Comparison of ENCODE assay signal across 1 cellular context in the genomic region with DNA sequence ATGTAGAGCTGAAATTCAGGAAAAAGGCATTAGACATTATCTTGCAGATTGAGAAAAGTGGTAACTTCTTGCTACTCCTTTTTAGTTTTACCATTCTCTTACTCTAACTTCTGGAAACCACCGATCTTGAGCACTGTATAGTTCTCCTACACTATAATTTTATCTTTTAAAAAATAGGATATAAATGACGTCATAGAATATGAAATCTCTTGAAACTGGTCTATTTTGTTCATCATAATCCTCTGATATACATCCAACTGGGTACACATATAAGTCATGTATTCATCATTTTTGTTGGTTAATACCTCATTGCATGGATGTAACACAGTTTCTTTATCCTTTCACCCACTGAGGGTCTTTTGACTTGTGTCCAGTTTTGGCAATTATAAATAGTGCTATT.
TF ChIP-seq lines count a peak whose summit lies in the region.

No MANE protein-coding gene starts in this region.

TF ChIP-seq in HepG2, 621 proteins besides CTCF, POLR2A, EP300 and RAD21 (continued from another document):
- TF ChIP-seq NCOA1 (CRISPR knock-in tag; IDR thresholded peaks at IDR 0.05) (no peak), NAIF1 (CRISPR knock-in tag; IDR thresholded peaks at IDR 0.05; ENCODE audit: borderline replicate concordance) (no peak), ERF (CRISPR knock-in tag; IDR thresholded peaks at IDR 0.05) (no peak), SSRP1 (CRISPR knock-in tag; IDR thresholded peaks at IDR 0.05) (no peak), CREB1 (IDR thresholded peaks at IDR 0.05) (peak; percentile 92), CREB1 (CRISPR knock-in tag; IDR thresholded peaks at IDR 0.05) (no peak), SOX5 (CRISPR knock-in tag; IDR thresholded peaks at IDR 0.05; ENCODE audit: borderline replicate concordance) (no peak), ZNF350 (CRISPR knock-in tag; IDR thresholded peaks at IDR 0.05; ENCODE audit: borderline replicate concordance, low read depth) (no peak)
- TF ChIP-seq, protein P1, sequence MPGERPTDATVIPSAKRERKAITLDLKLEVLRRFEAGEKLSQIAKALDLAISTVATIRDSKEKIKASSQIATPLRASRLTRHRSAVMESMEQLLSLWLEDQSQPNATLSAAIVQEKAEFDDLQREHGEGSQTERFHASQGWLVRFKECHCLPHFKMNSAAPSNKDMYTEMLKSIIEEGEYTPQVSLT (CRISPR knock-in tag; IDR thresholded peaks at IDR 0.05; ENCODE audit: borderline replicate concordance, low read depth) = no peak
